Comparison of ENCODE assay signal across 15 cellular contexts in the genomic region with DNA sequence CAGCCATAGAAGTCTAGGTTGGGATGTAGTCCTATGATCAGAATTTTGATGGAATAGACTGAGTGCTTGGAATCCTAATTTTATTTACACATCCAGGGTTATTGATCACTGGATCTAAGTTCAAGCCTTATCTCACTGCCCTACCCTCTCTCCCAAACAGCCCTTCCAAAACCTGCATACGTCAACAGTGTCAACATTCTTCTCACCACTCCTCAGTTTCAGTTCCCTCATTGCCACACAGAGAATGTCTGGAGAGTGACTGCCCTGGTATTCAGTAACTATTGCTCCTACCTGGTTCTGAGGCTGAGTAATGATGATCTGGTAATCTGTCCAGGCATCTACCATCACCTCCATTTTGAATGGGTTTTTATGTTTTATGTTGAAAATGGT. TPM values are rescaled to one million over a fixed set of nuclear protein-coding genes. Genes with fewer than 3 reads are reported as not detected.
DNase-seq lines count a peak whose midpoint lies in the region; ATAC-seq and TF ChIP-seq lines count a peak whose summit lies in the region.
"Had no signal": no experiment of that assay in that cellular context is flagged by ENCODE, and none has a peak within 500 bp of the region (broad histone marks: within the 10 kb centered on the region; RNA-seq: fewer than 3 reads in every experiment).

No MANE protein-coding gene starts in this region.

- TF ChIP-seq EP300 in SK-N-SH (IDR thresholded peaks at IDR 0.05; ENCODE audit: borderline replicate concordance in 1 of 2, low read depth in 1 of 2, low read length in 1 of 2), result no peak

- POLR2A ChIA-PET in SK-N-SH (lab: Yijun Ruan, JAX), result no interaction called here

- H3K36me3 Mint-ChIP-seq in stimulated activated effector memory CD8-positive, alpha-beta T cell treated with anti-CD3 and anti-CD28 coated beads, Interleukin-12 subunit alpha, Interleukin-12 subunit beta, amount 100 ng/mL, for 72 hours, result no peaks in the 10 kb centered on the region
- H3K36me3 Mint-ChIP-seq: CD8-positive, alpha-beta memory T cell had no signal

- WGBS in SK-N-SH (ENCODE audit: low lambda C conversion rate), result 11% methylated on average over 1 of the region's 1 CpG

- H3K9ac ChIP-seq in SK-N-SH, result no peak overlapping the region

- H3K36me3 ChIP-seq in mucosa of descending colon (ENCODE audit: low read depth), result no peaks in the 10 kb centered on the region
- no peaks in the 10 kb centered on the region for H3K36me3 ChIP-seq in SK-N-SH (replicated peaks in 1 of 2; ENCODE audit: control insufficient read depth in 1 of 2, insufficient read depth in 2 of 2, low read length in 1 of 2)

- H3K4me1 ChIP-seq in mucosa of descending colon (ENCODE audit: low read depth) (no peaks in the 10 kb centered on the region), SK-N-SH (ENCODE audit: control insufficient read depth in 1 of 2, insufficient read depth in 2 of 2, low read depth in 1 of 2, low read length in 1 of 2) (no peaks in the 10 kb centered on the region)

- DNase-seq in mucosa of descending colon (peak in 1 of 3 donors; percentile 16), SK-N-SH (no peak), AML-193 (lab: John Stamatoyannopoulos, UW) (no peak), NAMALWA (ENCODE audit: low spot score) (no peak)
- no peak for DNase-seq in stimulated activated effector memory CD8-positive, alpha-beta T cell treated with anti-CD3 and anti-CD28 coated beads, Interleukin-12 subunit alpha, Interleukin-12 subunit beta, amount 100 ng/mL, for 72 hours (ENCODE audit: low spot score in 2 of 2)
- DNase-seq: CD8-positive, alpha-beta memory T cell; cerebellar nuclear complex; NCI-H1930 had no signal

- H3K4me1 Mint-ChIP-seq in stimulated activated effector memory CD8-positive, alpha-beta T cell treated with anti-CD3 and anti-CD28 coated beads, Interleukin-12 subunit alpha, Interleukin-12 subunit beta, amount 100 ng/mL, for 72 hours, result no peaks in the 10 kb centered on the region
- H3K4me1 Mint-ChIP-seq: activated T-helper 17 cell treated with anti-CD3 and anti-CD28 coated beads, Interleukin-2, amount 50 U/mL, for 72 hours; CD8-positive, alpha-beta memory T cell had no signal

- H3K4me3 ChIP-seq in mucosa of descending colon (no peak overlapping the region), SK-N-SH (ENCODE audit: low read depth in 2 of 2, low read length in 1 of 2) (no peak overlapping the region)

- peak; percentile 93 for ATAC-seq in GM18861 (IDR thresholded peaks at IDR 0.05; ENCODE audit: unreplicated experiment)
- peak; percentile 91 for ATAC-seq in GM21825 (IDR thresholded peaks at IDR 0.05; ENCODE audit: unreplicated experiment)
- peak; percentile 90 for ATAC-seq in HG03469 (IDR thresholded peaks at IDR 0.05; ENCODE audit: unreplicated experiment)
- ATAC-seq in mucosa of descending colon, result peak; percentile 87
- no peak for ATAC-seq in stimulated activated effector memory CD8-positive, alpha-beta T cell treated with anti-CD3 and anti-CD28 coated beads, Interleukin-12 subunit alpha, Interleukin-12 subunit beta, amount 100 ng/mL, for 72 hours
- ATAC-seq: activated T-helper 17 cell treated with anti-CD3 and anti-CD28 coated beads, Interleukin-2, amount 50 U/mL, for 72 hours had no signal

- intact Hi-C loops in mucosa of descending colon (cut with DNase I, micrococcal nuclease), result no loop called here

- no peaks in the 10 kb centered on the region for H3K79me2 ChIP-seq in SK-N-SH (ENCODE audit: insufficient read depth)

- H3K27me3 ChIP-seq in SK-N-SH (ENCODE audit: insufficient read depth), result no peaks in the 10 kb centered on the region; the same call in 1 of the 2 replicates

- no peaks in the 10 kb centered on the region for H4K20me1 ChIP-seq in SK-N-SH (ENCODE audit: insufficient read depth)

- no peak overlapping the region for H3K27ac ChIP-seq in SK-N-SH (ENCODE audit: low read depth in 2 of 2, low read length in 1 of 2)
- H3K27ac ChIP-seq: VCaP had no signal

- H3K27ac Mint-ChIP-seq in stimulated activated effector memory CD8-positive, alpha-beta T cell treated with anti-CD3 and anti-CD28 coated beads, Interleukin-12 subunit alpha, Interleukin-12 subunit beta, amount 100 ng/mL, for 72 hours, result no peak overlapping the region
- H3K27ac Mint-ChIP-seq: activated T-helper 17 cell treated with anti-CD3 and anti-CD28 coated beads, Interleukin-2, amount 50 U/mL, for 72 hours; CD8-positive, alpha-beta memory T cell had no signal

- no peak overlapping the region for H2AFZ ChIP-seq in SK-N-SH (ENCODE audit: low read depth)

- H3K4me2 ChIP-seq in SK-N-SH, result no peak overlapping the region

- no peaks in the 10 kb centered on the region for H3K9me3 ChIP-seq in mucosa of descending colon
- no peaks in the 10 kb centered on the region for H3K9me3 ChIP-seq in SK-N-SH

- no peaks in the 10 kb centered on the region for H3F3A ChIP-seq in SK-N-SH (replicated peaks; ENCODE audit: insufficient read depth)

- no peaks in the 10 kb centered on the region for H3K9me2 ChIP-seq in SK-N-SH

- TF ChIP-seq CTCF in mucosa of descending colon (IDR thresholded peaks at IDR 0.05) (no peak), SK-N-SH (IDR thresholded peaks at IDR 0.05) (no peak)

- no peak overlapping the region for H3K4me3 Mint-ChIP-seq in stimulated activated effector memory CD8-positive, alpha-beta T cell treated with anti-CD3 and anti-CD28 coated beads, Interleukin-12 subunit alpha, Interleukin-12 subunit beta, amount 100 ng/mL, for 72 hours
- H3K4me3 Mint-ChIP-seq: activated T-helper 17 cell treated with anti-CD3 and anti-CD28 coated beads, Interleukin-2, amount 50 U/mL, for 72 hours; CD8-positive, alpha-beta memory T cell had no signal

- CTCF ChIA-PET in SK-N-SH (lab: Yijun Ruan, JAX), result no interaction called here

- H3K9me3 Mint-ChIP-seq in stimulated activated effector memory CD8-positive, alpha-beta T cell treated with anti-CD3 and anti-CD28 coated beads, Interleukin-12 subunit alpha, Interleukin-12 subunit beta, amount 100 ng/mL, for 72 hours, result no peaks in the 10 kb centered on the region
- H3K9me3 Mint-ChIP-seq: activated T-helper 17 cell treated with anti-CD3 and anti-CD28 coated beads, Interleukin-2, amount 50 U/mL, for 72 hours; CD8-positive, alpha-beta memory T cell had no signal

- TF ChIP-seq RAD21 in SK-N-SH (IDR thresholded peaks at IDR 0.05; ENCODE audit: low read length), result no peak

TF ChIP-seq in SK-N-SH, 30 proteins besides CTCF, POLR2A, EP300 and RAD21:
- TF ChIP-seq, protein P1, sequence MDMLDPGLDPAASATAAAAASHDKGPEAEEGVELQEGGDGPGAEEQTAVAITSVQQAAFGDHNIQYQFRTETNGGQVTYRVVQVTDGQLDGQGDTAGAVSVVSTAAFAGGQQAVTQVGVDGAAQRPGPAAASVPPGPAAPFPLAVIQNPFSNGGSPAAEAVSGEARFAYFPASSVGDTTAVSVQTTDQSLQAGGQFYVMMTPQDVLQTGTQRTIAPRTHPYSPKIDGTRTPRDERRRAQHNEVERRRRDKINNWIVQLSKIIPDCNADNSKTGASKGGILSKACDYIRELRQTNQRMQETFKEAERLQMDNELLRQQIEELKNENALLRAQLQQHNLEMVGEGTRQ (IDR thresholded peaks at IDR 0.05; ENCODE audit: borderline replicate concordance, low read depth, low read length), result no peak
- TF ChIP-seq, protein P2, sequence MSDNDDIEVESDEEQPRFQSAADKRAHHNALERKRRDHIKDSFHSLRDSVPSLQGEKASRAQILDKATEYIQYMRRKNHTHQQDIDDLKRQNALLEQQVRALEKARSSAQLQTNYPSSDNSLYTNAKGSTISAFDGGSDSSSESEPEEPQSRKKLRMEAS (IDR thresholded peaks at IDR 0.05; ENCODE audit: low read depth), result no peak
- TF ChIP-seq, protein P3, sequence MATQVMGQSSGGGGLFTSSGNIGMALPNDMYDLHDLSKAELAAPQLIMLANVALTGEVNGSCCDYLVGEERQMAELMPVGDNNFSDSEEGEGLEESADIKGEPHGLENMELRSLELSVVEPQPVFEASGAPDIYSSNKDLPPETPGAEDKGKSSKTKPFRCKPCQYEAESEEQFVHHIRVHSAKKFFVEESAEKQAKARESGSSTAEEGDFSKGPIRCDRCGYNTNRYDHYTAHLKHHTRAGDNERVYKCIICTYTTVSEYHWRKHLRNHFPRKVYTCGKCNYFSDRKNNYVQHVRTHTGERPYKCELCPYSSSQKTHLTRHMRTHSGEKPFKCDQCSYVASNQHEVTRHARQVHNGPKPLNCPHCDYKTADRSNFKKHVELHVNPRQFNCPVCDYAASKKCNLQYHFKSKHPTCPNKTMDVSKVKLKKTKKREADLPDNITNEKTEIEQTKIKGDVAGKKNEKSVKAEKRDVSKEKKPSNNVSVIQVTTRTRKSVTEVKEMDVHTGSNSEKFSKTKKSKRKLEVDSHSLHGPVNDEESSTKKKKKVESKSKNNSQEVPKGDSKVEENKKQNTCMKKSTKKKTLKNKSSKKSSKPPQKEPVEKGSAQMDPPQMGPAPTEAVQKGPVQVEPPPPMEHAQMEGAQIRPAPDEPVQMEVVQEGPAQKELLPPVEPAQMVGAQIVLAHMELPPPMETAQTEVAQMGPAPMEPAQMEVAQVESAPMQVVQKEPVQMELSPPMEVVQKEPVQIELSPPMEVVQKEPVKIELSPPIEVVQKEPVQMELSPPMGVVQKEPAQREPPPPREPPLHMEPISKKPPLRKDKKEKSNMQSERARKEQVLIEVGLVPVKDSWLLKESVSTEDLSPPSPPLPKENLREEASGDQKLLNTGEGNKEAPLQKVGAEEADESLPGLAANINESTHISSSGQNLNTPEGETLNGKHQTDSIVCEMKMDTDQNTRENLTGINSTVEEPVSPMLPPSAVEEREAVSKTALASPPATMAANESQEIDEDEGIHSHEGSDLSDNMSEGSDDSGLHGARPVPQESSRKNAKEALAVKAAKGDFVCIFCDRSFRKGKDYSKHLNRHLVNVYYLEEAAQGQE (IDR thresholded peaks at IDR 0.05; ENCODE audit: low read depth, low read length), result no peak

RNA-seq across cellular contexts. Expression of gene GLYATL1, which starts 60.0 kb away (rescaled TPM):
- total RNA-seq in mucosa of descending colon, result under 1 TPM in 1 of 3 donors, not detected in 2; 0.19 TPM
- 0.21 and 0.29 TPM in 2 replicates for polyA plus RNA-seq in SK-N-SH (2012; rRNA removed)
- polyA plus RNA-seq in SK-N-SH (2012; cell fraction: cytosol; rRNA removed), result 0.01 and 0.09 TPM in 2 replicates
- polyA plus RNA-seq in SK-N-SH (2012; cell fraction: nucleus; rRNA removed), result 0.07 and 0.42 TPM in 2 replicates
- total RNA-seq: activated T-helper 17 cell treated with anti-CD3 and anti-CD28 coated beads, Interleukin-2, amount 50 U/mL, for 72 hours; CD8-positive, alpha-beta memory T cell; fibroblast of villous mesenchyme; lung microvascular endothelial cell had no signal
- polyA plus RNA-seq: CD8-positive, alpha-beta memory T cell had no signal
